In the genomic region with DNA sequence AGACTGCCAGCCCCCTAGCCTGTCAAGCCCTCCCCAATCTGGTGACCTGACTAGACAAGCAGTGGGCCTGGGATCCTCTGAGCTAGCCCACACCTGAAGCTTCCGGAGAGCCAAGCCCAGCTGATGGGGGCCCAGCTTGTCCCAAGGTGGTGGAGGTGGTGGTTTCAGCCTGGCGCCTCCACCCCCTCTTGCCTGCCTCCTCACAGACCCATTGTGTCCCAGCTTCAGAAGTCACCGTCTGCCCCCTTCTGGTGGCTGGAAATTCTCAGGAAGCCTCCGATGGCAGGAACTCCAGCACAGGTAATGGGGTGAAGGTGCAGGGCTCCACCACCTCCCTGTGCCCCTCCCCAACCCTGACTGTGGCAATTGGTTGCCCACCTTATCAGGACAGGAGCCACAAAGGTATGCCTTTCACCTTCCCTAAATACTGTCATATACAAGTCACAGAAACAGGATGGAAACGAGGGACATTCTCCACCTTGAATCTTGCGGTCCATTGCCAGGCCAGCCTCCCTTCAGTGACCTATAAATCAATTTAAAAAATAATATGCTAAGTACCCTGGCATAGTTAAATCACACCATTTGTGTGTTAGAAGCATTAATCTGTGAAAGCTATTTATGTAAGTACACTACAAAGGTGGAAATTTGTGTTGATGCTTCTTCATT, we compare ENCODE assay signal across 8 cellular contexts.
DNase-seq lines count a peak whose midpoint lies in the region; ATAC-seq, FAIRE-seq and TF ChIP-seq lines count a peak whose summit lies in the region.

No MANE protein-coding gene starts in this region.

- no peak overlapping the region for H3K27ac Mint-ChIP-seq in activated T-cell treated with anti-CD3 and anti-CD28 coated beads, Interleukin-2, amount 50 U/mL, for 72 hours

- H3K4me1 Mint-ChIP-seq in activated T-cell treated with anti-CD3 and anti-CD28 coated beads, Interleukin-2, amount 50 U/mL, for 72 hours (ENCODE audit: low read depth) = no peaks in the 10 kb centered on the region

- H2AFZ ChIP-seq in parathyroid adenoma = peak overlapping the region; percentile 29

- ATAC-seq in activated T-cell treated with anti-CD3 and anti-CD28 coated beads, Interleukin-2, amount 50 U/mL, for 72 hours (replicated peaks in 1 of 2) = peak; percentile 35 to 40
- ATAC-seq in GM21528 (IDR thresholded peaks at IDR 0.05; ENCODE audit: low FRiP score, unreplicated experiment) (no peak), HG03565 (IDR thresholded peaks at IDR 0.05; ENCODE audit: unreplicated experiment) (no peak)

- H3K79me2 ChIP-seq in parathyroid adenoma = no peaks in the 10 kb centered on the region

- peak; percentile 74 for TF ChIP-seq CTCF in parathyroid adenoma (IDR thresholded peaks at IDR 0.05)

- no peaks in the 10 kb centered on the region for H3K4me1 ChIP-seq in parathyroid adenoma

- no peaks in the 10 kb centered on the region for H3K9me3 ChIP-seq in parathyroid adenoma (ENCODE audit: control insufficient read depth, low read length)

- H3K4me3 Mint-ChIP-seq in activated T-cell treated with anti-CD3 and anti-CD28 coated beads, Interleukin-2, amount 50 U/mL, for 72 hours = no peak overlapping the region

- no peak overlapping the region for H3K4me3 ChIP-seq in parathyroid adenoma (ENCODE audit: low read depth, low read length)

- no peak overlapping the region for H3K4me2 ChIP-seq in parathyroid adenoma (ENCODE audit: low read length)

- H3K9me3 Mint-ChIP-seq in activated T-cell treated with anti-CD3 and anti-CD28 coated beads, Interleukin-2, amount 50 U/mL, for 72 hours = no peaks in the 10 kb centered on the region

- no peak overlapping the region for H3K9ac ChIP-seq in parathyroid adenoma

- peak; percentile 52 for FAIRE-seq in GM19239 (lab: Jason Lieb, UNC)

- no peaks in the 10 kb centered on the region for H3K36me3 Mint-ChIP-seq in activated T-cell treated with anti-CD3 and anti-CD28 coated beads, Interleukin-2, amount 50 U/mL, for 72 hours (ENCODE audit: insufficient read depth in 2 of 2)

- peak; percentile 48 for DNase-seq in AG08395 (ENCODE audit: low spot score)
- peak; percentile 40 for DNase-seq in GM19239 (ENCODE audit: insufficient read length, low spot score)
- DNase-seq in NCI-H524 treated with DMSO at 0.1 percent for 48 hours (lab: John Stamatoyannopoulos, UW) = peak; percentile 12
- peak; percentile 44 to 48 for DNase-seq in activated T-cell treated with anti-CD3 and anti-CD28 coated beads, Interleukin-2, amount 50 U/mL, for 72 hours
- DNase-seq in glomerular visceral epithelial cell (ENCODE audit: extremely low spot score) = peak; percentile 9

- H3K27ac ChIP-seq in parathyroid adenoma = no peak overlapping the region

- no peaks in the 10 kb centered on the region for H3K36me3 ChIP-seq in parathyroid adenoma (ENCODE audit: control insufficient read depth, insufficient read depth, low read length)

- no peaks in the 10 kb centered on the region for H3K27me3 ChIP-seq in parathyroid adenoma (ENCODE audit: control insufficient read depth, insufficient read depth, low read length)

- H3K27me3 Mint-ChIP-seq in activated T-cell treated with anti-CD3 and anti-CD28 coated beads, Interleukin-2, amount 50 U/mL, for 72 hours (ENCODE audit: low read depth) = no peaks in the 10 kb centered on the region

Comparison
In these comparisons a context has a peak if more than half of its experiments do, and no peak if none do; other contexts are left out.
1. ATAC-seq: peak in activated T-cell treated with anti-CD3 and anti-CD28 coated beads, Interleukin-2, amount 50 U/mL, for 72 hours (2 of 2); none in GM21528 (single experiment) and HG03565 (single experiment).
2. Peak in every context shown above with its lines, with median percentiles within 50 percentile points of each other: DNase-seq.